In the genomic region with DNA sequence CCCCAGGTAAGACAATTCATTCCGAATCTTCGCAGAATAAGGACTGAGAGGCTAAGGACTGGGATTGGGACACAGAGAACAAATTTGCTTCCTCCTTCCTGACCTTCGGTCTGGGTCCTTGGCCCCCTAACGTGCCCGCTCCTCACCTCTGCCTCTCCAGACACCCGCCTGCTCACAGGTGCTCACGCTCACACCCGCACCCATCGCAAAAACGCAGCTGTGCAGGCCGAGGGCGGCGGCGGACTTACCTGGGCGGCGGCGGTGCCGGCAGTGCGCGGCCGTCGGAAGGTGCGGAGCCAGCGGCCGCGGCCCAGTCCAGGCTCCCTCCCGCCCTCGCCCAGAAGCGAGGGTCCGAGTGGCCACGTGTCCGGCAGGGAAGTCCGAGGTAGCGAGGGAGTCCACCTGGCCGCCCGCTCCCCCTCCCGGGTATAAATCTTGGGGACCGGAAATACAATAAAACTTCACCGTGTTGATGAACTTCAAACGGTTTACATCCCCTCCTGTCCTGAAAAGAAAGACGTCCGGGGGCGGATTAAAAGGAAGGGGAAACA, we compare ENCODE assay signal across 14 cellular contexts. TPM values are rescaled to one million over a fixed set of nuclear protein-coding genes. Genes with fewer than 3 reads are reported as not detected.
DNase-seq lines count a peak whose midpoint lies in the region; ATAC-seq and TF ChIP-seq lines count a peak whose summit lies in the region.
"Had no signal": no experiment of that assay in that cellular context is flagged by ENCODE, and none has a peak within 500 bp of the region (broad histone marks: within the 10 kb centered on the region; RNA-seq: fewer than 3 reads in every experiment).

No MANE protein-coding gene starts in this region.

- H3K9me3 Mint-ChIP-seq in activated naive CD4-positive, alpha-beta T cell treated with anti-CD3 and anti-CD28 coated beads, Interleukin-2, amount 50 U/mL, for 24 hours: no peaks in the 10 kb centered on the region
- H3K9me3 Mint-ChIP-seq in activated naive CD4-positive, alpha-beta T cell treated with anti-CD3 and anti-CD28 coated beads, Interleukin-2, amount 10 ng/mL, durations not matched to agents 7 days and 5 days: no peaks in the 10 kb centered on the region
- no peaks in the 10 kb centered on the region for H3K9me3 Mint-ChIP-seq in activated naive CD8-positive, alpha-beta T cell treated with anti-CD3 and anti-CD28 coated beads, Interleukin-2, amount 50 U/mL, for 24 hours
- H3K9me3 Mint-ChIP-seq in nephron progenitor cell: no peaks in the 10 kb centered on the region

- H3K4me3 ChIP-seq in tibial nerve: no peak overlapping the region
- H3K4me3 ChIP-seq: thyroid gland had no signal

- ATAC-seq in activated naive CD8-positive, alpha-beta T cell treated with anti-CD3 and anti-CD28 coated beads, Interleukin-2, amount 50 U/mL, for 24 hours: no peak
- ATAC-seq in HG03139 (IDR thresholded peaks at IDR 0.05; ENCODE audit: unreplicated experiment): no peak

- no peak overlapping the region for H3K27ac Mint-ChIP-seq in activated naive CD4-positive, alpha-beta T cell treated with anti-CD3 and anti-CD28 coated beads, Interleukin-2, amount 50 U/mL, for 24 hours
- no peak overlapping the region for H3K27ac Mint-ChIP-seq in activated naive CD4-positive, alpha-beta T cell treated with anti-CD3 and anti-CD28 coated beads, Interleukin-2, amount 10 ng/mL, durations not matched to agents 7 days and 5 days
- no peak overlapping the region for H3K27ac Mint-ChIP-seq in activated naive CD8-positive, alpha-beta T cell treated with anti-CD3 and anti-CD28 coated beads, Interleukin-2, amount 50 U/mL, for 24 hours
- peak overlapping the region; percentile 99 for H3K27ac Mint-ChIP-seq in nephron progenitor cell

- H3K36me3 Mint-ChIP-seq in activated naive CD4-positive, alpha-beta T cell treated with anti-CD3 and anti-CD28 coated beads, Interleukin-2, amount 50 U/mL, for 24 hours: peaks cover 6% of the 10 kb centered on the region
- H3K36me3 Mint-ChIP-seq in activated naive CD4-positive, alpha-beta T cell treated with anti-CD3 and anti-CD28 coated beads, Interleukin-2, amount 10 ng/mL, durations not matched to agents 7 days and 5 days: no peaks in the 10 kb centered on the region
- no peaks in the 10 kb centered on the region for H3K36me3 Mint-ChIP-seq in activated naive CD8-positive, alpha-beta T cell treated with anti-CD3 and anti-CD28 coated beads, Interleukin-2, amount 50 U/mL, for 24 hours (ENCODE audit: low read depth)
- H3K36me3 Mint-ChIP-seq in nephron progenitor cell (ENCODE audit: low read depth): peaks cover 15% of the 10 kb centered on the region

- peaks cover 0 to 15% (median 2%) of the 10 kb centered on the region in 4 donors for H3K4me1 ChIP-seq in tibial nerve

- DNase-seq in activated naive CD4-positive, alpha-beta T cell treated with anti-CD3 and anti-CD28 coated beads, Interleukin-2, amount 10 ng/mL, durations not matched to agents 7 days and 5 days: no peak
- no peak for DNase-seq in activated naive CD8-positive, alpha-beta T cell treated with anti-CD3 and anti-CD28 coated beads, Interleukin-2, amount 50 U/mL, for 24 hours
- peak; percentile 68 for DNase-seq in nephron progenitor cell
- DNase-seq in tibial nerve (ENCODE audit: low spot score in 2 of 2): no peak
- no peak for DNase-seq in DMS53 (lab: John Stamatoyannopoulos, UW)
- no peak for DNase-seq in NCI-H2227 treated with DMSO at 0.1 percent for 48 hours (lab: John Stamatoyannopoulos, UW)
- DNase-seq: activated gamma-delta T cell treated with Interleukin-2 at 50 U/mL for 16 hours; caudate nucleus; stimulated activated CD4-positive, alpha-beta T cell treated with anti-CD3 and anti-CD28 coated beads, Interleukin-12 subunit alpha, Interleukin-12 subunit beta, amount 100 ng/mL, for 4 hours; thyroid gland had no signal

- H3K27ac ChIP-seq in tibial nerve: no peak overlapping the region
- H3K27ac ChIP-seq: neutrophil, thyroid gland had no signal

- 30 to 33% methylated on average over 41 to 42 of the region's 43 CpGs for WGBS in tibial nerve, 2 donors

- H3K4me3 Mint-ChIP-seq in activated naive CD4-positive, alpha-beta T cell treated with anti-CD3 and anti-CD28 coated beads, Interleukin-2, amount 50 U/mL, for 24 hours: peak overlapping the region; percentile 63
- H3K4me3 Mint-ChIP-seq in activated naive CD4-positive, alpha-beta T cell treated with anti-CD3 and anti-CD28 coated beads, Interleukin-2, amount 10 ng/mL, durations not matched to agents 7 days and 5 days: no peak overlapping the region
- peak overlapping the region; percentile 51 for H3K4me3 Mint-ChIP-seq in activated naive CD8-positive, alpha-beta T cell treated with anti-CD3 and anti-CD28 coated beads, Interleukin-2, amount 50 U/mL, for 24 hours
- peak overlapping the region; percentile 99 for H3K4me3 Mint-ChIP-seq in nephron progenitor cell

- H3K36me3 ChIP-seq in tibial nerve: no peaks in the 10 kb centered on the region
- H3K36me3 ChIP-seq: neutrophil, thyroid gland had no signal

- H3K27me3 ChIP-seq in tibial nerve: peaks cover 0 to 100% of the 10 kb centered on the region in 2 donors

- CTCF ChIA-PET in activated naive CD4-positive, alpha-beta T cell treated with anti-CD3 and anti-CD28 coated beads, Interleukin-2, amount 10 ng/mL, durations not matched to agents 7 days and 5 days (lab: Charles Lee): interaction anchor here (1.9 kb wide), 1 partner anchor 12 kb away, joined by 5 read pairs; no protein-coding TSS in a partner anchor

- TF ChIP-seq CTCF in nephron progenitor cell (IDR thresholded peaks at IDR 0.05) (no peak), tibial nerve (IDR thresholded peaks at IDR 0.05) (no peak)

- peaks cover 63% of the 10 kb centered on the region for H3K27me3 Mint-ChIP-seq in activated naive CD4-positive, alpha-beta T cell treated with anti-CD3 and anti-CD28 coated beads, Interleukin-2, amount 50 U/mL, for 24 hours
- H3K27me3 Mint-ChIP-seq in activated naive CD4-positive, alpha-beta T cell treated with anti-CD3 and anti-CD28 coated beads, Interleukin-2, amount 10 ng/mL, durations not matched to agents 7 days and 5 days: peaks cover 100% of the 10 kb centered on the region
- H3K27me3 Mint-ChIP-seq in activated naive CD8-positive, alpha-beta T cell treated with anti-CD3 and anti-CD28 coated beads, Interleukin-2, amount 50 U/mL, for 24 hours: peaks cover 79% of the 10 kb centered on the region
- peaks cover 11% of the 10 kb centered on the region for H3K27me3 Mint-ChIP-seq in nephron progenitor cell (ENCODE audit: low read depth, poor library complexity)

- H3K4me1 Mint-ChIP-seq in activated naive CD4-positive, alpha-beta T cell treated with anti-CD3 and anti-CD28 coated beads, Interleukin-2, amount 50 U/mL, for 24 hours: peaks cover 10% of the 10 kb centered on the region
- H3K4me1 Mint-ChIP-seq in activated naive CD4-positive, alpha-beta T cell treated with anti-CD3 and anti-CD28 coated beads, Interleukin-2, amount 10 ng/mL, durations not matched to agents 7 days and 5 days: peaks cover 17% of the 10 kb centered on the region
- peaks cover 12% of the 10 kb centered on the region for H3K4me1 Mint-ChIP-seq in activated naive CD8-positive, alpha-beta T cell treated with anti-CD3 and anti-CD28 coated beads, Interleukin-2, amount 50 U/mL, for 24 hours
- peaks cover 89% of the 10 kb centered on the region for H3K4me1 Mint-ChIP-seq in nephron progenitor cell

- TF ChIP-seq POLR2A in tibial nerve (IDR thresholded peaks at IDR 0.05): no peak

- no peaks in the 10 kb centered on the region for H3K9me3 ChIP-seq in tibial nerve
- H3K9me3 ChIP-seq: neutrophil, thyroid gland had no signal

- TF ChIP-seq EP300 in tibial nerve (IDR thresholded peaks at IDR 0.05): no peak

RNA-seq across cellular contexts. Expression of gene HOXB9, which starts 7.2 kb away (rescaled TPM):
- under 1 TPM in 2 of 4 donors, not detected in 2; 0.21 to 0.30 TPM for total RNA-seq in tibial nerve
- total RNA-seq: thyroid gland had no signal

RNA-seq across cellular contexts. Expression of gene HOXB8, which starts 18.2 kb away (rescaled TPM):
- total RNA-seq in tibial nerve: under 1 TPM in 2 of 4 donors, not detected in 2; 0.66 to 0.90 TPM

RNA-seq across cellular contexts. Expression of gene HOXB7, which starts 22.5 kb away (rescaled TPM):
- total RNA-seq in tibial nerve: 1 to 10 TPM; 1.8 to 4.0 (median 2.3) TPM

RNA-seq across cellular contexts. Expression of gene HOXB6, which starts 28.6 kb away (rescaled TPM):
- total RNA-seq in tibial nerve: 1 to 10 TPM in 3 of 4 donors, under 1 TPM in 1; 0.66 to 5.1 (median 2.9) TPM

RNA-seq across cellular contexts. Expression of gene HOXB5, which starts 39.8 kb away (rescaled TPM):
- total RNA-seq in tibial nerve: 1 to 10 TPM in 2 of 4 donors, not detected in 2; 1.6 to 1.8 TPM
- total RNA-seq: SK-MEL-5 had no signal
